In the genomic region with DNA sequence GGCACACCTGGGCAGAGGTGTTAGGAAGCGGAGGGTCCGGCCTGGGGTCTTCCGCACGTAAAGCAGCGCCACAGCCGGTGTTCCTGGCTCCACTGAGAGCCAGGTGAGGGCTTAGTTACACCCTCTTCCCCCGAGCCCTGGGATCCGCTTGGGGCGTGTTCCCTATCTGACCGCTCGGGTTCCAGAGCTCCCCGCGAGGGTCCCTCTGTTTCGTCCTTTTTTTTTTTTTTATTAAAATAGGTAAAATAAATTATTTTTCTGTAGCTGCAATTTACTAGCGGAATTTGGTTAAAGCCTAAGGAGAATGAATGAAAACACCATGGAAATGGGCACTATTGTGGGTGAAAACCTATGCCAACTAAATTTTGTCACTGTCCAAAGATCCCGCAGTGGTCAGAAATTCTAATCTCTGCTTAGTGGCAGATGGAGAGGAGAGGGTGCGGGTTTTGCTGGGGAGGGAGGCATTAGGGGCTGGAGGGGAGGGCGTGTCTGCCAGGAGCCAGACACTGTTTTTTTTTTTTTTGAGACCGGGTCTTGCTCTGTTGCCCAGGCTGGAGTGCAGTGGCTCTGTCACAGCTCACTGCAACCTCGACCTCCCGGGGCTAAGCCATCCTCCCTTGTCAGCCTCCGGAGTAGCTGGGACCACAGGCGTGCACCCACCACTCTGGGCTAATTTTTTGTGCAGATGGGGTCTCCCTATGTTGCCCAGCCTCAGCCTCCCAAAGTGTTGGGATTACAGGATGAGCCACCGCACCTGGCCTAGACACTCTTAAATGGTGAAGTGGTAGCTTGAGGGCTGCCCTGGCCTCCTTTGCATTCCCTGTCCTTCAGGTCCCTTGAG, we compare ENCODE assay signal across 8 cellular contexts.
DNase-seq lines count a peak whose midpoint lies in the region; ATAC-seq and TF ChIP-seq lines count a peak whose summit lies in the region.

No MANE protein-coding gene starts in this region.

- no peaks in the 10 kb centered on the region for H3K9me3 ChIP-seq in SU-DHL-6 (ENCODE audit: insufficient read depth, low read length)

- no peaks in the 10 kb centered on the region for H3K9me2 ChIP-seq in SU-DHL-6 (replicated peaks; ENCODE audit: insufficient read depth, low read length)

- peak overlapping the region; percentile 83 for H3K4me3 ChIP-seq in SU-DHL-6 (ENCODE audit: insufficient read depth, low read length, poor library complexity, severe bottlenecking)
- peak overlapping the region; percentile 74 to 96 for H3K4me3 ChIP-seq in foreskin fibroblast (ENCODE audit: low read depth in 1 of 2, low read length in 2 of 2)
- H3K4me3 ChIP-seq in rectal smooth muscle tissue (ENCODE audit: low read length) = peak overlapping the region; percentile 96

- peaks cover 13% of the 10 kb centered on the region for H3F3A ChIP-seq in SU-DHL-6 (ENCODE audit: insufficient read depth)

- ATAC-seq in GM18517 (IDR thresholded peaks at IDR 0.05; ENCODE audit: unreplicated experiment) = peak; percentile 13
- ATAC-seq in HG02763 (IDR thresholded peaks at IDR 0.05; ENCODE audit: unreplicated experiment) = peak; percentile 3

- no peaks in the 10 kb centered on the region for H3K27me3 ChIP-seq in SU-DHL-6 (ENCODE audit: low read length)
- no peaks in the 10 kb centered on the region for H3K27me3 ChIP-seq in rectal smooth muscle tissue (ENCODE audit: control insufficient read depth, insufficient read depth, low read length)

- peak overlapping the region; percentile 84 for H3K27ac ChIP-seq in SU-DHL-6 (ENCODE audit: low read depth, low read length)
- peak overlapping the region; percentile 79 for H3K27ac ChIP-seq in rectal smooth muscle tissue (ENCODE audit: low read depth, low read length)

- no peaks in the 10 kb centered on the region for H4K20me1 ChIP-seq in SU-DHL-6 (ENCODE audit: low read depth, low read length)

- H3K36me3 ChIP-seq in SU-DHL-6 (ENCODE audit: low read length) (no peaks in the 10 kb centered on the region), rectal smooth muscle tissue (ENCODE audit: control insufficient read depth, insufficient read depth, low read length) (no peaks in the 10 kb centered on the region)

- DNase-seq in foreskin fibroblast (no peak), GM20000 (ENCODE audit: low spot score) (no peak), UCSD-AML1 (lab: John Stamatoyannopoulos, UW; ENCODE audit: unreplicated experiment) (no peak)
- no peak for DNase-seq in activated effector memory CD4-positive, alpha-beta T cell treated with anti-CD3 and anti-CD28 coated beads, Interleukin-2, amount 50 U/mL, for 16 hours

- no peak for TF ChIP-seq CTCF in SU-DHL-6 (IDR thresholded peaks at IDR 0.05; ENCODE audit: insufficient read depth, low read length, poor library complexity, severe bottlenecking)
- no peak for TF ChIP-seq CTCF in foreskin fibroblast (IDR thresholded peaks at IDR 0.05; ENCODE audit: low read depth, low read length)
- TF ChIP-seq CTCF in GM20000 (IDR thresholded peaks at IDR 0.05; ENCODE audit: extremely low read depth, missing control alignments) = no peak

- peaks cover 7% of the 10 kb centered on the region for H3K4me1 ChIP-seq in rectal smooth muscle tissue (ENCODE audit: control insufficient read depth, insufficient read depth, low read length)

- H3K9ac ChIP-seq in SU-DHL-6 (ENCODE audit: low read length) = peak overlapping the region; percentile 81
- peak overlapping the region; percentile 99 for H3K9ac ChIP-seq in rectal smooth muscle tissue (ENCODE audit: low read length)

- H3K4me2 ChIP-seq in SU-DHL-6 (ENCODE audit: low read depth, low read length, poor library complexity, severe bottlenecking) = peak overlapping the region; percentile 99

- peaks cover 15% of the 10 kb centered on the region; the same call in 1 of the 2 replicates for H3K79me2 ChIP-seq in SU-DHL-6 (ENCODE audit: insufficient read depth, low read length)

- H2AFZ ChIP-seq in SU-DHL-6 (ENCODE audit: low read depth, low read length, severe bottlenecking) = peak overlapping the region; percentile 86
